In the genomic region with DNA sequence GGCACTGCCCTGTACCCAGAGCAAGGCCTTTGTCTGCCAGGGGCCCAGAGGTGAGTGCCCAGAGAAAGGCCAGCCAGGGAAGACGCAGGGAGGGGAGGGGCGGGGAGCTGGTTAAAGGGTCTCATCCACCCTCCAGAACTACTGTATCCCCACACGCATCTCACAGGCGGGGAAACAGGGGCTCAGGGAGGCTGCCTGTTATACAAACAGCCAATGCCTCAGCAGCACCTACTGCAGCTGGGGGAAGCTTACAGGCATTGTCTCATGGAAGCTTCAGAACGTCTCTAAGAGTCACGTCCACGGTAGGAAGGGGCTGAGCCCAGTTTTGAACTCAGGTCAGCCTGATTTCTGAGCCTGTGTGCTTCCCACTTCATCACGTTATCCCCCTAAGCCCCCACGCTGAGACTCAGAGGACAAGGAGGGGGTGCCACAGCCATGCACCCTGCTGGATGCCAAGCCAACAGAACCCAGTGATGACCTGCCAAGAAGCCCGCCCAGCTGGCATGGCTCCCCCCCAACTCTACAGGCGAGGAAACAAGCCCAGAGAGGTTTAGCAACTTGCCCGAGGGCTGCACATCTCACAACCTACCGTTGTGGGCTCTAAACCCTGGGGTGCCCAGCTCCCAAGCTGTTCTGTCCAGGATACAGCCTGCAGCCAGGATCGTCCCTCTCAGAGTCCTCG, we compare ENCODE assay signal across 10 cellular contexts. TPM values are rescaled to one million over a fixed set of nuclear protein-coding genes. Genes with fewer than 3 reads are reported as not detected.
A peak's percentile ranks its signal among the peaks of the same experiment; 100 is the strongest.
DNase-seq lines count a peak whose midpoint lies in the region; ATAC-seq and TF ChIP-seq lines count a peak whose summit lies in the region.
"Had no signal": no experiment of that assay in that cellular context is flagged by ENCODE, and none has a peak within 500 bp of the region (broad histone marks: within the 10 kb centered on the region; RNA-seq: fewer than 3 reads in every experiment).

No MANE protein-coding gene starts in this region.

- H3K4me3 ChIP-seq in AG09309 (ENCODE audit: control insufficient read depth, low read depth, low read length) (peak overlapping the region; percentile 12; the same call in 1 of the 2 replicates), epithelial cell of proximal tubule (ENCODE audit: low read depth, low read length) (peak overlapping the region; percentile 15), body of pancreas (no peak overlapping the region)

- peak overlapping the region; percentile 42 for H3K4me3 Mint-ChIP-seq in nephron progenitor cell

- H3K36me3 Mint-ChIP-seq in nephron progenitor cell (ENCODE audit: low read depth), result peaks cover 4% of the 10 kb centered on the region

- no peaks in the 10 kb centered on the region for H3K27me3 ChIP-seq in body of pancreas

- H3K27ac ChIP-seq in KOPT-K1 (ENCODE audit: low read depth, low read length, poor library complexity, severe bottlenecking) (peak overlapping the region; percentile 99), body of pancreas (no peak overlapping the region)
- H3K27ac ChIP-seq: VCaP had no signal

- no peaks in the 10 kb centered on the region for H3K36me3 ChIP-seq in KOPT-K1 (ENCODE audit: insufficient read depth, low read length)
- no peaks in the 10 kb centered on the region for H3K36me3 ChIP-seq in body of pancreas (replicated peaks in 1 of 2; ENCODE audit: insufficient read depth in 1 of 2, low read depth in 2 of 2)

- peaks cover 82% of the 10 kb centered on the region for H3K4me1 Mint-ChIP-seq in nephron progenitor cell

- WGBS in body of pancreas, 2 donors, result 77 to 88% methylated on average over 5 to 15 of the region's 15 CpGs

- H3K9me3 ChIP-seq in KOPT-K1 (ENCODE audit: insufficient read depth, low read length, poor library complexity, severe bottlenecking), result no peaks in the 10 kb centered on the region
- H3K9me3 ChIP-seq in body of pancreas, result no peaks in the 10 kb centered on the region

- no peak for TF ChIP-seq POLR2A in body of pancreas (IDR thresholded peaks at IDR 0.05)

- ATAC-seq in body of pancreas (no peak), HG03196 (IDR thresholded peaks at IDR 0.05; ENCODE audit: unreplicated experiment) (no peak)

- no peak overlapping the region for H3K27ac Mint-ChIP-seq in nephron progenitor cell

- no peak for DNase-seq in AG09309 (ENCODE audit: low read depth)
- DNase-seq in epithelial cell of proximal tubule (ENCODE audit: low read depth), result no peak
- no peak for DNase-seq in nephron progenitor cell
- DNase-seq in body of pancreas, result no peak
- no peak for DNase-seq in stimulated activated CD4-positive, alpha-beta T cell treated with anti-CD3 and anti-CD28 coated beads, Interleukin-2, amount 100 ng/mL, for 48 hours
- no peak for DNase-seq in activated CD4-positive, alpha-beta T cell treated with anti-CD3 and anti-CD28 coated beads, Interleukin-2, amount 50 U/mL, for 1 hour
- DNase-seq: Calu3 had no signal

- no peak for TF ChIP-seq CTCF in AG09309 (IDR thresholded peaks at IDR 0.05; ENCODE audit: control insufficient read depth, insufficient read depth, low read depth, low read length, missing control alignments)
- TF ChIP-seq CTCF in epithelial cell of proximal tubule (conservative IDR thresholded peaks at IDR 0.05; ENCODE audit: low read depth, low read length), result no peak
- no peak for TF ChIP-seq CTCF in nephron progenitor cell (IDR thresholded peaks at IDR 0.05)
- TF ChIP-seq CTCF in body of pancreas (IDR thresholded peaks at IDR 0.05), result no peak

- intact Hi-C loops in body of pancreas (cut with DNase I), result no loop called here

- no peaks in the 10 kb centered on the region for H3K27me3 Mint-ChIP-seq in nephron progenitor cell (ENCODE audit: low read depth, poor library complexity)

- H3K9me3 Mint-ChIP-seq in nephron progenitor cell, result no peaks in the 10 kb centered on the region

- H3K4me1 ChIP-seq in body of pancreas, result peaks cover 22% of the 10 kb centered on the region

RNA-seq across cellular contexts. Expression of a gene that starts 54.5 kb away (rescaled TPM):
- total RNA-seq in epithelial cell of proximal tubule (6.4 and 8.8 TPM in 2 replicates), body of pancreas (10 to 100 TPM; 29.6 to 42.2 TPM)

Comparison
In these comparisons a context has a peak if more than half of its experiments do, and no peak if none do; other contexts are left out.
1. H3K4me3 ChIP-seq: peak in AG09309 (single experiment) and epithelial cell of proximal tubule (single experiment); none in body of pancreas (0 of 2).